In genomic region chr18:3513481-3513880, GRCh38 we compare ENCODE assay signal across 17 cellular contexts.
DNase-seq lines count a peak whose midpoint lies in the region; ATAC-seq and TF ChIP-seq lines count a peak whose summit lies in the region.
"Had no signal": no experiment of that assay in that cellular context is flagged by ENCODE, and none has a peak within 500 bp of the region (broad histone marks: within the 10 kb centered on the region; RNA-seq: fewer than 3 reads in every experiment).

No MANE protein-coding gene starts in this region.

- no peak for TF ChIP-seq POLR2A in gastrocnemius medialis (IDR thresholded peaks at IDR 0.05)

- H3K9me3 ChIP-seq in A673 (ENCODE audit: low read depth, low read length, poor library complexity, severe bottlenecking) = no peaks in the 10 kb centered on the region
- no peaks in the 10 kb centered on the region for H3K9me3 ChIP-seq in gastrocnemius medialis
- H3K9me3 ChIP-seq: ascending aorta, gastroesophageal sphincter had no signal

- TF ChIP-seq CTCF in A673 (conservative IDR thresholded peaks at IDR 0.05; ENCODE audit: low read depth, low read length) (no peak), RWPE1 (conservative IDR thresholded peaks at IDR 0.05; ENCODE audit: low read depth) (no peak), gastrocnemius medialis (IDR thresholded peaks at IDR 0.05 in 4 of 5, conservative IDR thresholded peaks at IDR 0.05 in 1 of 5) (no peak)

- CTCF ChIA-PET in A673 (lab: Charles Lee) = no interaction called here
- CTCF ChIA-PET in RWPE1 (lab: Yijun Ruan, JAX) = interaction anchor here (0.7 kb wide), 1 partner anchor 148 kb away, joined by 5 read pairs; no protein-coding TSS in a partner anchor

- intact Hi-C loops in A673 (cut with micrococcal nuclease; ENCODE audit: unreplicated experiment) (no loop called here), gastrocnemius medialis (cut with DNase I; ENCODE audit: low total_unique reads) (no loop called here)

- DNase-seq in A673 (ENCODE audit: low spot score) = no peak
- DNase-seq in iPS-NIHi11 (ENCODE audit: low spot score) = no peak
- no peak for DNase-seq in RWPE1 (ENCODE audit: low spot score)
- no peak for DNase-seq in amniotic stem cell (lab: John Stamatoyannopoulos, UW)
- no peak for DNase-seq in gastrocnemius medialis
- DNase-seq: ACHN; effector CD4-positive, alpha-beta T cell; kidney glomerular epithelial cell; naive thymus-derived CD4-positive, alpha-beta T cell; NCI-H526; trophoblast cell had no signal

- POLR2A ChIA-PET in A673 (lab: Charles Lee; ENCODE audit: low non-redundant PET) (no interaction called here), RWPE1 (lab: Yijun Ruan, JAX; ENCODE audit: low non-redundant PET) (no interaction called here)

- H3K4me3 ChIP-seq in A673 (ENCODE audit: low read depth, low read length, poor library complexity, severe bottlenecking) (no peak overlapping the region), gastrocnemius medialis (no peak overlapping the region)
- H3K4me3 ChIP-seq: ascending aorta, gastroesophageal sphincter had no signal

- no TSS peak for BruUV-seq in A673 (replicated peaks; lab: Mats Ljungman, UMichigan)

- H3K27me3 ChIP-seq in A673 (replicated peaks; ENCODE audit: insufficient read depth, low read depth, low read length, poor library complexity) (no peaks in the 10 kb centered on the region), gastrocnemius medialis (no peaks in the 10 kb centered on the region)
- H3K27me3 ChIP-seq: ascending aorta, gastroesophageal sphincter had no signal

- in situ Hi-C loops in gastrocnemius medialis (cut with MboI; ENCODE audit: low sequenced_read_pairs in 4 of 4) = no loop called here

- ATAC-seq in GM18907 (IDR thresholded peaks at IDR 0.05; ENCODE audit: unreplicated experiment) = peak; percentile 77
- peak; percentile 67 for ATAC-seq in HG02623 (IDR thresholded peaks at IDR 0.05; ENCODE audit: unreplicated experiment)
- peak; percentile 81 for ATAC-seq in HG03469 (IDR thresholded peaks at IDR 0.05; ENCODE audit: unreplicated experiment)
- no peak for ATAC-seq in gastrocnemius medialis
- ATAC-seq: gastroesophageal sphincter; naive thymus-derived CD4-positive, alpha-beta T cell had no signal

- H3K27ac ChIP-seq in A673 (ENCODE audit: low read depth, low read length, poor library complexity, severe bottlenecking) (peak overlapping the region; percentile 60), RWPE1 (no peak overlapping the region), gastrocnemius medialis (no peak overlapping the region)
- H3K27ac ChIP-seq: ascending aorta, gastroesophageal sphincter, VCaP had no signal

- H3K4me1 ChIP-seq in A673 (ENCODE audit: insufficient read depth, low read length, poor library complexity, severe bottlenecking) = peaks cover 40% of the 10 kb centered on the region
- H3K4me1 ChIP-seq in gastrocnemius medialis = no peaks in the 10 kb centered on the region
- H3K4me1 ChIP-seq: ascending aorta, gastroesophageal sphincter had no signal

- H3K36me3 ChIP-seq in A673 (ENCODE audit: insufficient read depth, low read length, poor library complexity, severe bottlenecking) (no peaks in the 10 kb centered on the region), gastrocnemius medialis (no peaks in the 10 kb centered on the region)
- H3K36me3 ChIP-seq: ascending aorta, gastroesophageal sphincter had no signal

Comparison
In these comparisons a context has a peak if more than half of its experiments do, and no peak if none do; other contexts are left out.
1. ATAC-seq: peak in GM18907 (single experiment), HG02623 (single experiment) and HG03469 (single experiment); none in gastrocnemius medialis (0 of 2).